27 cellular contexts compared by ENCODE assay signal in genomic region chr5:2486373-2486772, GRCh38.
"Had no signal": no experiment of that assay in that cellular context is flagged by ENCODE, and none has a peak within 500 bp of the region (broad histone marks: within the 10 kb centered on the region; RNA-seq: fewer than 3 reads in every experiment).

No MANE protein-coding gene starts in this region.

- ATAC-seq: effector memory CD8-positive, alpha-beta T cell; esophagus mucosa; foreskin keratinocyte; gastrocnemius medialis; gastroesophageal sphincter; heart left ventricle; heart right ventricle had no signal

- DNase-seq: colonic mucosa; cortex of kidney; dermis blood vessel endothelial cell; dorsolateral prefrontal cortex; effector CD4-positive, alpha-beta T cell; effector CD8-positive, alpha-beta T cell; effector memory CD4-positive, alpha-beta T cell; effector memory CD8-positive, alpha-beta T cell; endodermal cell; erythroblast; esophagus squamous epithelium; foreskin fibroblast; foreskin keratinocyte; foreskin melanocyte; gastrocnemius medialis; glutamatergic neuron; heart left ventricle; heart right ventricle had no signal

- H3K4me1 ChIP-seq: colonic mucosa, esophagus muscularis mucosa, esophagus squamous epithelium, foreskin keratinocyte, gastrocnemius medialis, gastroesophageal sphincter, heart left ventricle, heart right ventricle had no signal

- FAIRE-seq: colon, endometrium, endothelial cell of umbilical vein, frontal cortex had no signal

- H3K36me3 ChIP-seq: colonic mucosa, esophagus muscularis mucosa, esophagus squamous epithelium, gastrocnemius medialis, gastroesophageal sphincter, heart left ventricle, heart right ventricle had no signal

- H3K27me3 ChIP-seq: colonic mucosa, dorsolateral prefrontal cortex, esophagus muscularis mucosa, esophagus squamous epithelium, foreskin keratinocyte, gastrocnemius medialis, gastroesophageal sphincter, heart left ventricle, heart right ventricle had no signal

- H3K27ac ChIP-seq: colonic mucosa, coronary artery, dorsolateral prefrontal cortex, epithelial cell of prostate, esophagus muscularis mucosa, esophagus squamous epithelium, foreskin keratinocyte, gastrocnemius medialis, gastroesophageal sphincter, heart left ventricle, heart right ventricle had no signal

- H3K4me3 ChIP-seq: colonic mucosa, coronary artery, dorsolateral prefrontal cortex, esophagus muscularis mucosa, esophagus squamous epithelium, gastrocnemius medialis, gastroesophageal sphincter, heart left ventricle, heart right ventricle had no signal

- H3K9me3 ChIP-seq: colonic mucosa had no signal
